Comparison of ENCODE assay signal across 1 cellular context in genomic region chr17:34980353-34980680, GRCh38.
A peak's percentile ranks its signal among the peaks of the same experiment; 100 is the strongest.
TF ChIP-seq lines count a peak whose summit lies in the region.

LIG3 (plus strand) TSS chr17:34980512; CDS start chr17:34983006, 2,494 bp downstream.

TF ChIP-seq in K562, 482 proteins besides CTCF, POLR2A, EP300 and RAD21 (continued from another document and continues in another):
- no peak for TF ChIP-seq ZNF449 (CRISPR knock-in tag; IDR thresholded peaks at IDR 0.05)
- no peak for TF ChIP-seq NFATC3 (IDR thresholded peaks at IDR 0.05)
- TF ChIP-seq PRPF4 (IDR thresholded peaks at IDR 0.05; ENCODE audit: insufficient read depth, low read depth, low read length, poor library complexity, severe bottlenecking): peak; percentile 27
- TF ChIP-seq MNT (conservative IDR thresholded peaks at IDR 0.05): peak; percentile 99 to 100
- TF ChIP-seq MAX (CRISPR knock-in tag; IDR thresholded peaks at IDR 0.05): peak; percentile 97
- TF ChIP-seq PHF8 (IDR thresholded peaks at IDR 0.05; ENCODE audit: borderline replicate concordance, low read length): peak; percentile 70; the same call in 1 of the 2 replicates
- no peak for TF ChIP-seq ZNF197 (CRISPR knock-in tag; IDR thresholded peaks at IDR 0.05; ENCODE audit: low read depth)
- TF ChIP-seq CHD4 (IDR thresholded peaks at IDR 0.05; ENCODE audit: insufficient read depth, insufficient replicate concordance, low read depth, low read length, poor library complexity, severe bottlenecking): no peak
- TF ChIP-seq ZNF436 (CRISPR knock-in tag; IDR thresholded peaks at IDR 0.05): no peak
- TF ChIP-seq CHD2 (IDR thresholded peaks at IDR 0.05; ENCODE audit: low read depth, low read length): no peak
- no peak for TF ChIP-seq BRCA1 (IDR thresholded peaks at IDR 0.05)
- no peak for TF ChIP-seq BRCA1 (CRISPR knock-in tag; IDR thresholded peaks at IDR 0.05)
- TF ChIP-seq YBX1 (IDR thresholded peaks at IDR 0.05): no peak
- no peak for TF ChIP-seq FOXO4 (CRISPR knock-in tag; IDR thresholded peaks at IDR 0.05)
- TF ChIP-seq ZNF395 (CRISPR knock-in tag; IDR thresholded peaks at IDR 0.05): 0 out of 2 replicates have a peak, but pooled peaks have one; percentile 39
- peak; percentile 90 for TF ChIP-seq L3MBTL2 (IDR thresholded peaks at IDR 0.05)
- no peak for TF ChIP-seq ZNF561 (CRISPR knock-in tag; conservative IDR thresholded peaks at IDR 0.05)
- TF ChIP-seq ETV6 (IDR thresholded peaks at IDR 0.05; ENCODE audit: borderline replicate concordance in 1 of 2, low read depth in 2 of 2, low read length in 1 of 2): no peak
- TF ChIP-seq ETV6 (CRISPR knock-in tag; IDR thresholded peaks at IDR 0.05; ENCODE audit: borderline replicate concordance): no peak
- peak; percentile 76 for TF ChIP-seq ZFX (CRISPR knock-in tag; IDR thresholded peaks at IDR 0.05)
- peak; percentile 32; the same call in 1 of the 2 replicates for TF ChIP-seq E2F3 (CRISPR knock-in tag; IDR thresholded peaks at IDR 0.05)
- TF ChIP-seq, protein P1, sequence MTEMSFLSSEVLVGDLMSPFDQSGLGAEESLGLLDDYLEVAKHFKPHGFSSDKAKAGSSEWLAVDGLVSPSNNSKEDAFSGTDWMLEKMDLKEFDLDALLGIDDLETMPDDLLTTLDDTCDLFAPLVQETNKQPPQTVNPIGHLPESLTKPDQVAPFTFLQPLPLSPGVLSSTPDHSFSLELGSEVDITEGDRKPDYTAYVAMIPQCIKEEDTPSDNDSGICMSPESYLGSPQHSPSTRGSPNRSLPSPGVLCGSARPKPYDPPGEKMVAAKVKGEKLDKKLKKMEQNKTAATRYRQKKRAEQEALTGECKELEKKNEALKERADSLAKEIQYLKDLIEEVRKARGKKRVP (CRISPR knock-in tag; IDR thresholded peaks at IDR 0.05): no peak
- no peak for TF ChIP-seq RERE (CRISPR knock-in tag; IDR thresholded peaks at IDR 0.05; ENCODE audit: borderline replicate concordance)
- peak; percentile 43; the same call in 1 of the 2 replicates for TF ChIP-seq MBD2 (IDR thresholded peaks at IDR 0.05; ENCODE audit: borderline replicate concordance, low read depth)
- no peak for TF ChIP-seq ESRRA (IDR thresholded peaks at IDR 0.05; ENCODE audit: borderline replicate concordance, low read depth)
- TF ChIP-seq CEBPG (CRISPR knock-in tag; IDR thresholded peaks at IDR 0.05): no peak
- 0 out of 4 replicates have a peak, but pooled peaks of 1 of the 2 experiments have one; percentile 12 for TF ChIP-seq CEBPG (tag; conservative IDR thresholded peaks at IDR 0.05 in 1 of 2, IDR thresholded peaks at IDR 0.05 in 1 of 2)
- TF ChIP-seq TRIM25 (IDR thresholded peaks at IDR 0.05; ENCODE audit: borderline replicate concordance): no peak
- TF ChIP-seq ARID4B (CRISPR knock-in tag; IDR thresholded peaks at IDR 0.05): peak; percentile 58; the same call in 1 of the 2 replicates
- no peak for TF ChIP-seq BDP1 (IDR thresholded peaks at IDR 0.05; ENCODE audit: insufficient read depth, insufficient read length)
- no peak for TF ChIP-seq ARID3A (IDR thresholded peaks at IDR 0.05; ENCODE audit: borderline replicate concordance, low read depth, low read length)
- TF ChIP-seq IRF9 (tag; IDR thresholded peaks at IDR 0.05): no peak
- TF ChIP-seq ZNF785 (CRISPR knock-in tag; IDR thresholded peaks at IDR 0.05): no peak
- peak; percentile 46 for TF ChIP-seq NEUROD1 (IDR thresholded peaks at IDR 0.05; ENCODE audit: borderline replicate concordance, low read depth, low read length, partially characterized antibody)
